ENCODE assay signal across 21 cellular contexts in the genomic region with DNA sequence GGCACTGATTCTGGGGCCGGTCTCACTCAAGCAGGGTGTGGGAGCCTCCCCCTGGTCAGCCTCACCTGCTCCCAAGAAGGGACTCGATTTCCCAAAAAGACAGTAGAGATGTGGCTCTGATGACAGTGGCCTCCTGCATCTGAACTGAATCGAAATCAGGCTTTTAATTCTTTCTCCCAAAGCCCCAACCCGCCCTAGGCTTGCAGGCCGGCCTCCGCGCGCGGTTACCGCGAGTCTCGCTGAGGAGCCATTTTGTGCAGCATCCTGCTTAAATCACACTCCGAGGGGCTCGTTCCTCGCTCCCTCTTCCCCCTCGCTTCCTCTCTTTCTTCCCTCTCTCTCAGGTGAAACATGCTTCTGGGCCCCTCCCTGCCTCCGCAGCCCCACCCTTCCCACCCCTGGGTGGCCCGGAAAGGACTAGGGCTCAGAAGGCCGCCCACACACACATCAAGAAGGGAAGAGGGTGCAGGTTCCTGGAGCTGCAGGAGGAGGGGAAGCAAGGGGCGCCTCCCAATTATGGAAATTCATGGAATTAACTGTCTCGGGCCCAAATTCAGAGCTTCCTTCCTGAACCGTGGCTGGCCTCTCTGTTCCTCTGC.
"Had no signal": no experiment of that assay in that cellular context is flagged by ENCODE, and none has a peak within 500 bp of the region (broad histone marks: within the 10 kb centered on the region; RNA-seq: fewer than 3 reads in every experiment).

No MANE protein-coding gene starts in this region.

- H3K4me3 ChIP-seq: colonic mucosa, heart right ventricle, left ventricle myocardium inferior, lower lobe of right lung, psoas muscle, right lobe of liver, testis, tibial nerve had no signal

- H3K27ac Mint-ChIP-seq: endodermal cell; immature natural killer cell; memory B cell; mesothelial cell of epicardium; natural killer cell; stimulated activated effector memory CD8-positive, alpha-beta T cell treated with anti-CD3 and anti-CD28 coated beads, Interleukin-12 subunit alpha, Interleukin-12 subunit beta, amount 100 ng/mL, for 72 hours; stimulated activated naive CD8-positive, alpha-beta T cell treated with anti-CD3 and anti-CD28 coated beads, Interleukin-15, Interleukin-2, amounts not matched to agents 100 ng/mL and 50 ng/mL, for 24 hours had no signal

- DNase-seq: cerebellar nuclear complex; colonic mucosa; effector CD4-positive, alpha-beta T cell; foreskin melanocyte; heart right ventricle; immature natural killer cell; left ventricle myocardium inferior; lower lobe of right lung; natural killer cell; psoas muscle; retina; right lobe of liver; stimulated activated CD4-positive, alpha-beta T cell treated with anti-CD3 and anti-CD28 coated beads, Interleukin-4, amount 100 ng/mL, for 1 hour; stimulated activated CD8-positive, alpha-beta memory T cell treated with anti-CD3 and anti-CD28 coated beads, Interleukin-4, amount 100 ng/mL, for 48 hours; testis had no signal

- H3K9me3 Mint-ChIP-seq: memory B cell; mesothelial cell of epicardium; natural killer cell; stimulated activated effector memory CD8-positive, alpha-beta T cell treated with anti-CD3 and anti-CD28 coated beads, Interleukin-12 subunit alpha, Interleukin-12 subunit beta, amount 100 ng/mL, for 72 hours; stimulated activated naive CD8-positive, alpha-beta T cell treated with anti-CD3 and anti-CD28 coated beads, Interleukin-15, Interleukin-2, amounts not matched to agents 100 ng/mL and 50 ng/mL, for 24 hours had no signal

- ATAC-seq: heart right ventricle; lower lobe of right lung; natural killer cell; psoas muscle; right lobe of liver; stimulated activated effector memory CD8-positive, alpha-beta T cell treated with anti-CD3 and anti-CD28 coated beads, Interleukin-12 subunit alpha, Interleukin-12 subunit beta, amount 100 ng/mL, for 72 hours had no signal

- H3K36me3 Mint-ChIP-seq: memory B cell; mesothelial cell of epicardium; natural killer cell; stimulated activated effector memory CD8-positive, alpha-beta T cell treated with anti-CD3 and anti-CD28 coated beads, Interleukin-12 subunit alpha, Interleukin-12 subunit beta, amount 100 ng/mL, for 72 hours had no signal

- H3K36me3 ChIP-seq: colonic mucosa, heart right ventricle, left ventricle myocardium inferior, lower lobe of right lung, right lobe of liver, tibial nerve had no signal

- H3K4me3 Mint-ChIP-seq: endodermal cell; memory B cell; mesothelial cell of epicardium; stimulated activated naive CD8-positive, alpha-beta T cell treated with anti-CD3 and anti-CD28 coated beads, Interleukin-15, Interleukin-2, amounts not matched to agents 100 ng/mL and 50 ng/mL, for 24 hours had no signal

- H3K9me3 ChIP-seq: colonic mucosa, heart right ventricle, left ventricle myocardium inferior, lower lobe of right lung, psoas muscle, right lobe of liver, testis, tibial nerve had no signal

- H3K27ac ChIP-seq: colonic mucosa, heart right ventricle, left ventricle myocardium inferior, lower lobe of right lung, psoas muscle, right lobe of liver, testis, tibial nerve had no signal
